In the genomic region with DNA sequence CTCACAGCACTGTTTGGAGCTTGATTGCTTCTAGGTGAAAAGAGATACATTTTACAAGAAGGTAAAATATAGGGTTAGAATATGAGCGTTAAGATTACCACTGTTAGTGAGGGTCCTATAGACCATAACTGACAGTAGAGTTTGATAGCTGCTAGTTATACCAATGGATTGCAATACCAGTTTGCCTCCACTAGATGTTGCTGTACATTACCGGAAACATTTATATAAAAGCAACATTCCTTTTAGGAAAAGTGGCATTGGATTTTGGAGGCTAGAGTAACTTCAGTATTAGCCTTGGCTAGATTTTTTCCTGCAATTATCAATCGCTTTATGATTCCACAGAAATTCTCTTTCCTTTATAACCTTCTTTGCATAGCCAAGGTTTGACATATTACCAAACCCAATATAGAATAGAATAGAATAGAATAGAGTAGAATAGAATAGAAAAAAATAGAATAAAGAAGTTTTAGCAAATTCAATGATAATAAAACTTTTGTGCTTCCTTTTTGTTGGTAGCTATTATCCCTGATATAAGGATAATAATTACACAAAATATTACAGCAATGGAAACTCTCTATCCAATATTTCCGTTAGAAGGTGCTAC, we compare ENCODE assay signal across 8 cellular contexts.
DNase-seq lines count a peak whose midpoint lies in the region; ATAC-seq and TF ChIP-seq lines count a peak whose summit lies in the region.

No MANE protein-coding gene starts in this region.

- no peaks in the 10 kb centered on the region for H3K36me3 ChIP-seq in GM06990 (ENCODE audit: control insufficient read depth, insufficient read depth, low read length)

- no peaks in the 10 kb centered on the region for H3K4me1 Mint-ChIP-seq in effector memory CD8-positive, alpha-beta T cell (ENCODE audit: low read depth in 2 of 2)

- DNase-seq in GM06990 (ENCODE audit: extremely low read depth, insufficient read length), result no peak
- peak; percentile 52 for DNase-seq in NCI-H748 treated with DMSO at 0.1 percent for 48 hours (lab: John Stamatoyannopoulos, UW)
- peak; percentile 52 for DNase-seq in epithelial cell of esophagus (ENCODE audit: low read depth)
- DNase-seq in skeletal muscle cell (ENCODE audit: low read depth), result peak; percentile 6
- no peak for DNase-seq in activated CD4-positive, alpha-beta T cell treated with anti-CD3 and anti-CD28 coated beads, Interleukin-2, amount 50 U/mL, for 48 hours
- DNase-seq in effector memory CD8-positive, alpha-beta T cell, result no peak

- H3K27ac Mint-ChIP-seq in effector memory CD8-positive, alpha-beta T cell, result no peak overlapping the region

- ATAC-seq in HG02798 (IDR thresholded peaks at IDR 0.05; ENCODE audit: poor library complexity, unreplicated experiment) (peak; percentile 74), GM19452 (IDR thresholded peaks at IDR 0.05; ENCODE audit: unreplicated experiment) (no peak)
- no peak for ATAC-seq in effector memory CD8-positive, alpha-beta T cell (replicated peaks)

- H3K27me3 Mint-ChIP-seq in effector memory CD8-positive, alpha-beta T cell, result peaks cover 9% of the 10 kb centered on the region in 2 donors

- TF ChIP-seq CTCF in GM06990 (IDR thresholded peaks at IDR 0.05; ENCODE audit: insufficient read depth, low read length, poor library complexity, severe bottlenecking), result peak; percentile 72
- peak; percentile 82 for TF ChIP-seq CTCF in epithelial cell of esophagus (IDR thresholded peaks at IDR 0.05; ENCODE audit: insufficient read depth, low read depth, low read length, missing control alignments)

- no peak overlapping the region for H3K4me3 Mint-ChIP-seq in effector memory CD8-positive, alpha-beta T cell

- no peak overlapping the region for H3K4me3 ChIP-seq in GM06990 (replicated peaks; ENCODE audit: low read depth, low read length)
- H3K4me3 ChIP-seq in epithelial cell of esophagus (ENCODE audit: low read length), result no peak overlapping the region
- H3K4me3 ChIP-seq in skeletal muscle cell (ENCODE audit: low read depth, low read length), result no peak overlapping the region

- no peaks in the 10 kb centered on the region for H3K27me3 ChIP-seq in GM06990 (replicated peaks; ENCODE audit: control insufficient read depth, insufficient read depth, low read length)

- no peaks in the 10 kb centered on the region for H3K9me3 Mint-ChIP-seq in effector memory CD8-positive, alpha-beta T cell

- no peaks in the 10 kb centered on the region for H3K36me3 Mint-ChIP-seq in effector memory CD8-positive, alpha-beta T cell (ENCODE audit: insufficient read depth)

Comparison
In these comparisons a context has a peak if more than half of its experiments do, and no peak if none do; other contexts are left out.
1. DNase-seq: peak in NCI-H748 treated with DMSO at 0.1 percent for 48 hours (single experiment), epithelial cell of esophagus (single experiment) and skeletal muscle cell (single experiment); none in GM06990 (single experiment), activated CD4-positive, alpha-beta T cell treated with anti-CD3 and anti-CD28 coated beads, Interleukin-2, amount 50 U/mL, for 48 hours (0 of 2) and effector memory CD8-positive, alpha-beta T cell (0 of 3).